29 cellular contexts compared by ENCODE assay signal in genomic region chr5:39691136-39691535, GRCh38.
"Had no signal": no experiment of that assay in that cellular context is flagged by ENCODE, and none has a peak within 500 bp of the region (broad histone marks: within the 10 kb centered on the region; RNA-seq: fewer than 3 reads in every experiment).

No MANE protein-coding gene starts in this region.

- H3K4me3 ChIP-seq: colonic mucosa, coronary artery, dorsolateral prefrontal cortex, esophagus muscularis mucosa, esophagus squamous epithelium, gastrocnemius medialis, gastroesophageal sphincter, heart left ventricle, heart right ventricle had no signal

- H3K36me3 ChIP-seq: colonic mucosa, esophagus muscularis mucosa, esophagus squamous epithelium, gastrocnemius medialis, gastroesophageal sphincter, heart left ventricle, heart right ventricle had no signal

- H3K4me1 Mint-ChIP-seq: endodermal cell had no signal

- H3K27ac Mint-ChIP-seq: dendritic cell treated with granulocyte-macrophage colony-stimulating factor and Interleukin-4, amounts not matched to agents 40 ng/mL and 50 ng/mL, for 4 days; effector memory CD8-positive, alpha-beta T cell; endodermal cell had no signal

- H3K27ac ChIP-seq: colonic mucosa, coronary artery, dorsolateral prefrontal cortex, epithelial cell of prostate, esophagus muscularis mucosa, esophagus squamous epithelium, foreskin keratinocyte, gastrocnemius medialis, gastroesophageal sphincter, heart left ventricle, heart right ventricle had no signal

- H3K9me3 ChIP-seq: colonic mucosa, gastrocnemius medialis had no signal

- FAIRE-seq: colon, endometrium, endothelial cell of umbilical vein, frontal cortex had no signal

- H3K27me3 ChIP-seq: colonic mucosa, esophagus muscularis mucosa, esophagus squamous epithelium, foreskin keratinocyte, gastrocnemius medialis, gastroesophageal sphincter, heart left ventricle had no signal

- DNase-seq: colonic mucosa; cortex of kidney; dermis blood vessel endothelial cell; dorsolateral prefrontal cortex; effector CD4-positive, alpha-beta T cell; effector CD8-positive, alpha-beta T cell; effector memory CD4-positive, alpha-beta T cell; effector memory CD8-positive, alpha-beta T cell; endodermal cell; erythroblast; esophagus squamous epithelium; foreskin fibroblast; foreskin melanocyte; gastrocnemius medialis; glutamatergic neuron; head of caudate nucleus; heart left ventricle; heart right ventricle had no signal

- H3K4me1 ChIP-seq: colonic mucosa, esophagus muscularis mucosa, esophagus squamous epithelium, foreskin keratinocyte, gastrocnemius medialis, gastroesophageal sphincter, heart left ventricle, heart right ventricle had no signal

- H3K27me3 Mint-ChIP-seq: dendritic cell treated with granulocyte-macrophage colony-stimulating factor and Interleukin-4, amounts not matched to agents 40 ng/mL and 50 ng/mL, for 4 days had no signal

- H3K4me3 Mint-ChIP-seq: dendritic cell treated with granulocyte-macrophage colony-stimulating factor and Interleukin-4, amounts not matched to agents 40 ng/mL and 50 ng/mL, for 4 days; effector memory CD8-positive, alpha-beta T cell; endodermal cell had no signal

- H3K9me3 Mint-ChIP-seq: dendritic cell treated with granulocyte-macrophage colony-stimulating factor and Interleukin-4, amounts not matched to agents 40 ng/mL and 50 ng/mL, for 4 days; effector memory CD8-positive, alpha-beta T cell had no signal

- ATAC-seq: effector memory CD8-positive, alpha-beta T cell; esophagus mucosa; gastrocnemius medialis; gastroesophageal sphincter; heart left ventricle; heart right ventricle had no signal
